ENCODE assay signal across 19 cellular contexts in genomic region chr18:5425721-5426120, GRCh38.
"Had no signal": no experiment of that assay in that cellular context is flagged by ENCODE, and none has a peak within 500 bp of the region (broad histone marks: within the 10 kb centered on the region; RNA-seq: fewer than 3 reads in every experiment).

No MANE protein-coding gene starts in this region.

- H3K4me1 ChIP-seq: breast epithelium had no signal

- FAIRE-seq: TTC549 had no signal

- DNase-seq: activated B cell treated with CpG ODN at 0.5 μM for 24 hours; activated CD4-positive, alpha-beta memory T cell treated with anti-CD3 and anti-CD28 coated beads, Interleukin-2, amount 10 ng/mL, durations not matched to agents 7 days and 5 days; activated CD4-positive, alpha-beta T cell treated with anti-CD3 and anti-CD28 coated beads for 1 hour; activated CD4-positive, alpha-beta T cell treated with anti-CD3 and anti-CD28 coated beads, Interleukin-2, amount 10 ng/mL, durations not matched to agents 24 days and 14 days; activated gamma-delta T cell treated with Interleukin-2 at 50 U/mL for 16 hours; activated T-cell treated with anti-CD3 and anti-CD28 coated beads, Interleukin-2, amount 50 U/mL, for 72 hours; aorta; KG1; NCI-H1092; NCI-H1930; NCI-H2107; NCI-H226; T-cell; T-helper 2 cell; T1000 had no signal

- H3K27ac ChIP-seq: breast epithelium, SK-N-MC had no signal

- ATAC-seq: activated T-cell treated with anti-CD3 and anti-CD28 coated beads, Interleukin-2, amount 50 U/mL, for 72 hours; Right ventricle myocardium inferior had no signal

- H3K36me3 ChIP-seq: breast epithelium had no signal

- H3K27me3 ChIP-seq: breast epithelium had no signal

- H3K4me3 ChIP-seq: breast epithelium, SK-N-MC had no signal

- H3K9me3 ChIP-seq: breast epithelium had no signal
